ENCODE assay signal across 31 cellular contexts in the genomic region with DNA sequence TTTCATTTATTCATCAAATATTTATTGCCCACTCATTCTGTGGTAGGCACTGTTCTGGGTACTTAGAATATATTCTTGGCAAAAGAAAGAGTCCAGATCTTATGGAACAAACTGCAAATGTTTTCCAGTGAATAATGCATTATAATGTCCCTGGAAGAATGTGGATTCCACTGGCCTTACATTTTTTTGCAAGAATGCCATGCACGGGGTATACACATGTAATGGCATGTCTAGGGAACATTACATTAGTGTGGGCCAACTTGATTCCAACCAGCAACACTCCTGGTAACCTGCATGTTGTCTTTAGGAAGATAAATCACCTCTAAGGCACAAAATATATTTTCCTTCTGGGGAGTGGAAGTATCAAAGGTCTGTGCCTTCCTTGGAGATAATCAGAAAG. TPM values are rescaled to one million over a fixed set of nuclear protein-coding genes. Genes with fewer than 3 reads are reported as not detected.
"Had no signal": no experiment of that assay in that cellular context is flagged by ENCODE, and none has a peak within 500 bp of the region (broad histone marks: within the 10 kb centered on the region; RNA-seq: fewer than 3 reads in every experiment).

No MANE protein-coding gene starts in this region.

- H3K4me1 ChIP-seq: Peyer's patch had no signal

- H3K27me3 Mint-ChIP-seq: activated T-cell treated with anti-CD3 and anti-CD28 coated beads, Interleukin-2, amount 50 U/mL, for 24 hours; brain had no signal

- H3K4me3 ChIP-seq: Peyer's patch had no signal

- ATAC-seq: activated CD8-positive, alpha-beta memory T cell treated with anti-CD3 and anti-CD28 coated beads, Interleukin-2, amount 10 ng/mL, durations not matched to agents 7 days and 5 days; activated naive CD4-positive, alpha-beta T cell treated with anti-CD3 and anti-CD28 coated beads, Interleukin-2, amount 50 U/mL, for 72 hours; activated naive CD8-positive, alpha-beta T cell treated with anti-CD3 and anti-CD28 coated beads, Interleukin-2, amount 50 U/mL, for 24 hours; T-cell had no signal

- H3K27me3 ChIP-seq: Peyer's patch had no signal

- FAIRE-seq: TTC549 had no signal

- DNase-seq: activated B cell treated with CpG ODN at 0.5 μM for 24 hours; activated CD4-positive, alpha-beta T cell treated with anti-CD3 and anti-CD28 coated beads for 1 hour; activated CD4-positive, alpha-beta T cell treated with anti-CD3 and anti-CD28 coated beads, Interleukin-2, amount 10 ng/mL, durations not matched to agents 24 days and 14 days; activated CD4-positive, alpha-beta T cell treated with anti-CD3 and anti-CD28 coated beads, Interleukin-2, amount 50 U/mL, for 48 hours; activated CD8-positive, alpha-beta memory T cell treated with anti-CD3 and anti-CD28 coated beads, Interleukin-2, amount 10 ng/mL, durations not matched to agents 7 days and 5 days; activated effector memory CD4-positive, alpha-beta T cell treated with Interleukin-2 at 50 U/mL for 16 hours; activated naive CD4-positive, alpha-beta T cell; activated naive CD8-positive, alpha-beta T cell treated with anti-CD3 and anti-CD28 coated beads, Interleukin-2, amount 50 U/mL, for 24 hours; activated T-cell treated with anti-CD3 and anti-CD28 coated beads, Interleukin-2, amount 50 U/mL, for 24 hours; amygdala; cerebellar nuclear complex; MM.1S; NCI-H1105; NCI-H1436; NCI-H1694 treated with DMSO at 0.1 percent for 48 hours; NCI-H2029 treated with DMSO at 0.1 percent for 48 hours; NCI-H345; NCI-H510A; NCI-H526 treated with DMSO at 0.1 percent for 48 hours; NCI-H82; Peyer's patch; SHP77 treated with DMSO at 0.1 percent for 48 hours; T-cell; T-helper 2 cell; T1000 had no signal

- H3K9me3 ChIP-seq: Peyer's patch had no signal

- H3K36me3 ChIP-seq: Peyer's patch had no signal

- H3K4me3 Mint-ChIP-seq: activated B cell treated with CpG ODN at 0.5 μM for 24 hours; activated CD4-positive, alpha-beta T cell treated with anti-CD3 and anti-CD28 coated beads, Interleukin-2, amount 10 ng/mL, durations not matched to agents 24 days and 14 days; activated CD8-positive, alpha-beta memory T cell treated with anti-CD3 and anti-CD28 coated beads, Interleukin-2, amount 10 ng/mL, durations not matched to agents 7 days and 5 days; activated naive CD8-positive, alpha-beta T cell treated with anti-CD3 and anti-CD28 coated beads, Interleukin-2, amount 50 U/mL, for 24 hours; activated T-cell treated with anti-CD3 and anti-CD28 coated beads, Interleukin-2, amount 50 U/mL, for 24 hours; activated T-helper 1 cell treated with anti-CD3 and anti-CD28 coated beads, Interleukin-12 subunit alpha, Interleukin-12 subunit beta, Interleukin-2, Interleukin-4 antibody, amounts not matched to agents 30 ng/mL and 10 ng/mL and 1 ng/mL, durations not matched to agents 14 hours and 24 hours and 36 hours; brain; T-cell had no signal

- H3K4me1 Mint-ChIP-seq: activated B cell treated with CpG ODN at 0.5 μM for 24 hours; activated CD4-positive, alpha-beta T cell treated with anti-CD3 and anti-CD28 coated beads, Interleukin-2, amount 10 ng/mL, durations not matched to agents 24 days and 14 days; activated CD8-positive, alpha-beta memory T cell treated with anti-CD3 and anti-CD28 coated beads, Interleukin-2, amount 10 ng/mL, durations not matched to agents 7 days and 5 days; activated naive CD8-positive, alpha-beta T cell treated with anti-CD3 and anti-CD28 coated beads, Interleukin-2, amount 50 U/mL, for 24 hours; T-cell had no signal

- H3K27ac Mint-ChIP-seq: activated B cell treated with CpG ODN at 0.5 μM for 24 hours; activated CD4-positive, alpha-beta T cell treated with anti-CD3 and anti-CD28 coated beads, Interleukin-2, amount 10 ng/mL, durations not matched to agents 24 days and 14 days; activated CD8-positive, alpha-beta memory T cell treated with anti-CD3 and anti-CD28 coated beads, Interleukin-2, amount 10 ng/mL, durations not matched to agents 7 days and 5 days; activated naive CD4-positive, alpha-beta T cell treated with anti-CD3 and anti-CD28 coated beads, Interleukin-2, amount 50 U/mL, for 72 hours; activated naive CD8-positive, alpha-beta T cell treated with anti-CD3 and anti-CD28 coated beads, Interleukin-2, amount 50 U/mL, for 24 hours; activated T-cell treated with anti-CD3 and anti-CD28 coated beads, Interleukin-2, amount 50 U/mL, for 24 hours; activated T-helper 1 cell treated with anti-CD3 and anti-CD28 coated beads, Interleukin-12 subunit alpha, Interleukin-12 subunit beta, Interleukin-2, Interleukin-4 antibody, amounts not matched to agents 30 ng/mL and 10 ng/mL and 1 ng/mL, durations not matched to agents 14 hours and 24 hours and 36 hours; brain; T-cell had no signal

- H3K36me3 Mint-ChIP-seq: activated CD8-positive, alpha-beta memory T cell treated with anti-CD3 and anti-CD28 coated beads, Interleukin-2, amount 10 ng/mL, durations not matched to agents 7 days and 5 days; activated naive CD4-positive, alpha-beta T cell treated with anti-CD3 and anti-CD28 coated beads, Interleukin-2, amount 50 U/mL, for 72 hours; brain; T-cell had no signal

- H3K27ac ChIP-seq: Peyer's patch had no signal

- H3K9me3 Mint-ChIP-seq: activated B cell treated with CpG ODN at 0.5 μM for 24 hours; activated CD4-positive, alpha-beta T cell treated with anti-CD3 and anti-CD28 coated beads, Interleukin-2, amount 10 ng/mL, durations not matched to agents 24 days and 14 days; activated naive CD4-positive, alpha-beta T cell treated with anti-CD3 and anti-CD28 coated beads, Interleukin-2, amount 50 U/mL, for 72 hours; activated naive CD8-positive, alpha-beta T cell treated with anti-CD3 and anti-CD28 coated beads, Interleukin-2, amount 50 U/mL, for 24 hours; activated T-cell treated with anti-CD3 and anti-CD28 coated beads, Interleukin-2, amount 50 U/mL, for 24 hours; activated T-helper 1 cell treated with anti-CD3 and anti-CD28 coated beads, Interleukin-12 subunit alpha, Interleukin-12 subunit beta, Interleukin-2, Interleukin-4 antibody, amounts not matched to agents 30 ng/mL and 10 ng/mL and 1 ng/mL, durations not matched to agents 14 hours and 24 hours and 36 hours; T-cell had no signal

RNA-seq across cellular contexts. Expression of gene IFI44L, which starts 33.0 kb away (rescaled TPM):
- total RNA-seq: OCI-LY7, SK-MEL-5 had no signal
